ENCODE assay signal across 10 cellular contexts in the genomic region with DNA sequence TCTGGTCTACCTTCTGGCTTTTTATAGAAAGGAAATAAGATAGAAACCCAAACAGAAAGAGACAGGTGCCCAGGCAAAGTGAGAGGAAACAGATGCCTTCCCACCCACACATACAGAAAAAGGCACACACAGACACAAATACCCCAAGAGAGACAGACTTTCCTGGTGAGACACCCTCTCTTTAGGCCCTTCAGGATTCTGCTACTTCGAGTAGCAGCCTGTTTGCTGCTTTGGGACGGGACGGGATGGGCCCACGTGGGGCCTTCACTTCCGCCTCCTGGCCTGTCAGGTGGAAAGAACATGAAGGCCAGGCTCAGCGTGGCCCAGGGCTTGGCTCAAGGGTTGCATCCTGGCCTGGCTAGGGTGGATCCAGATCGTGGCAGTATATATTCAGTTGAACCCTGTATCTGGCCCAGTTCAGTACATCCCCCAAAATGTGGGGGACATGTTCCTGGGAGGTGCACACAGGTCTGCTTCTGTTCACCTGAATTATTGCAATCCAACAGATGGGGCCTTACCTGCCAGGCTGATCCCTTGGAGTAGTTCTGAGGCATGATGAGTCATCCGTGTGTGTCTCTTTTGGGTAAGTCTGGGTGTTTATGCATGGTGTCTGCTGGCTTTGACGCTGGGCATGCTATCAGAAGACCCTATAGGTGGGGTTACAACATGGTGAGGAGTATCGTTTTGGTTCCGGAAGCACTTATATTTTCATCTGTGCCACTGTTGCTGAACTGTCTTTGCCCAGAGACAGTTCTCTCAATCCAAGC. TPM values are rescaled to one million over a fixed set of nuclear protein-coding genes. Genes with fewer than 3 reads are reported as not detected.
DNase-seq lines count a peak whose midpoint lies in the region; ATAC-seq and TF ChIP-seq lines count a peak whose summit lies in the region.
"Had no signal": no experiment of that assay in that cellular context is flagged by ENCODE, and none has a peak within 500 bp of the region (broad histone marks: within the 10 kb centered on the region; RNA-seq: fewer than 3 reads in every experiment).

No MANE protein-coding gene starts in this region.

- no peak overlapping the region for H3K27ac ChIP-seq in Peyer's patch

- peaks cover 0 to 5% (median 0%) of the 10 kb centered on the region in 3 donors for H3K36me3 ChIP-seq in Peyer's patch

- peak; percentile 12 for DNase-seq in activated CD4-positive, alpha-beta T cell treated with anti-CD3 and anti-CD28 coated beads for 48 hours
- no peak for DNase-seq in activated CD4-positive, alpha-beta T cell treated with anti-CD3 and anti-CD28 coated beads, Interleukin-2, amount 50 U/mL, for 4 hours
- peak in 2 of 3 donors; percentile 22 to 47 for DNase-seq in Peyer's patch
- no peak for DNase-seq in naive thymus-derived CD8-positive, alpha-beta T cell
- DNase-seq in middle frontal gyrus (ENCODE audit: extremely low spot score, low spot score), result no peak
- no peak for DNase-seq in T-helper 9 cell
- no peak for DNase-seq in NCI-H526 (lab: John Stamatoyannopoulos, UW)
- DNase-seq: ACHN had no signal

- TF ChIP-seq POLR2A in Peyer's patch (IDR thresholded peaks at IDR 0.05), result no peak

- peaks cover 0 to 7% (median 0%) of the 10 kb centered on the region in 9 donors for H3K9me3 Mint-ChIP-seq in naive thymus-derived CD8-positive, alpha-beta T cell

- H3K4me1 ChIP-seq in Peyer's patch, result no peaks in the 10 kb centered on the region

- peaks cover 0 to 26% (median 14%) of the 10 kb centered on the region in 3 donors for H3K36me3 Mint-ChIP-seq in naive thymus-derived CD8-positive, alpha-beta T cell

- no peaks in the 10 kb centered on the region for H3K27me3 ChIP-seq in Peyer's patch

- no peaks in the 10 kb centered on the region for H3K9me3 ChIP-seq in Peyer's patch

- TF ChIP-seq CTCF in Peyer's patch (IDR thresholded peaks at IDR 0.05), result no peak

- peaks cover 18 to 61% (median 55%) of the 10 kb centered on the region in 4 donors for H3K4me1 Mint-ChIP-seq in naive thymus-derived CD8-positive, alpha-beta T cell

- no peaks in the 10 kb centered on the region for H3K27me3 Mint-ChIP-seq in naive thymus-derived CD8-positive, alpha-beta T cell

- no peak overlapping the region for H3K4me3 ChIP-seq in Peyer's patch

- peak overlapping the region; percentile 77 to 93 (median 82) for H3K4me3 Mint-ChIP-seq in naive thymus-derived CD8-positive, alpha-beta T cell

- peak; percentile 39 for ATAC-seq in GM19397 (IDR thresholded peaks at IDR 0.05; ENCODE audit: unreplicated experiment)
- no peak for ATAC-seq in naive thymus-derived CD8-positive, alpha-beta T cell

- POLR2A ChIA-PET in naive thymus-derived CD8-positive, alpha-beta T cell (lab: Charles Lee), result no interaction called here

- H3K27ac Mint-ChIP-seq in naive thymus-derived CD8-positive, alpha-beta T cell, result peak overlapping the region; percentile 33 to 92 (median 85)

RNA-seq across cellular contexts. Expression of a gene that starts 2.4 kb away (rescaled TPM):
- total RNA-seq in Peyer's patch, result 10 to 100 TPM in 1 of 4 donors, 1 to 10 TPM in 3; 4.0 to 12.4 (median 7.2) TPM
- 10 to 100 TPM; 14.8 to 17.1 TPM for total RNA-seq in naive thymus-derived CD8-positive, alpha-beta T cell
- 1 to 10 TPM; 4.8 to 7.5 (median 5.0) TPM for polyA plus RNA-seq in naive thymus-derived CD8-positive, alpha-beta T cell

RNA-seq across cellular contexts. Expression of a gene that starts 14.7 kb away (rescaled TPM):
- not detected for total RNA-seq in Peyer's patch
- total RNA-seq in naive thymus-derived CD8-positive, alpha-beta T cell, result not detected
- polyA plus RNA-seq in naive thymus-derived CD8-positive, alpha-beta T cell, result not detected
- total RNA-seq: osteoblast had no signal

Comparison
In these comparisons a context has a peak if more than half of its experiments do, and no peak if none do; other contexts are left out.
1. DNase-seq: peak in activated CD4-positive, alpha-beta T cell treated with anti-CD3 and anti-CD28 coated beads for 48 hours (single experiment) and Peyer's patch (2 of 3); none in activated CD4-positive, alpha-beta T cell treated with anti-CD3 and anti-CD28 coated beads, Interleukin-2, amount 50 U/mL, for 4 hours (0 of 2), naive thymus-derived CD8-positive, alpha-beta T cell (0 of 10), middle frontal gyrus (single experiment), T-helper 9 cell (single experiment) and NCI-H526 (0 of 2).